Comparison of ENCODE assay signal across 8 cellular contexts in the genomic region with DNA sequence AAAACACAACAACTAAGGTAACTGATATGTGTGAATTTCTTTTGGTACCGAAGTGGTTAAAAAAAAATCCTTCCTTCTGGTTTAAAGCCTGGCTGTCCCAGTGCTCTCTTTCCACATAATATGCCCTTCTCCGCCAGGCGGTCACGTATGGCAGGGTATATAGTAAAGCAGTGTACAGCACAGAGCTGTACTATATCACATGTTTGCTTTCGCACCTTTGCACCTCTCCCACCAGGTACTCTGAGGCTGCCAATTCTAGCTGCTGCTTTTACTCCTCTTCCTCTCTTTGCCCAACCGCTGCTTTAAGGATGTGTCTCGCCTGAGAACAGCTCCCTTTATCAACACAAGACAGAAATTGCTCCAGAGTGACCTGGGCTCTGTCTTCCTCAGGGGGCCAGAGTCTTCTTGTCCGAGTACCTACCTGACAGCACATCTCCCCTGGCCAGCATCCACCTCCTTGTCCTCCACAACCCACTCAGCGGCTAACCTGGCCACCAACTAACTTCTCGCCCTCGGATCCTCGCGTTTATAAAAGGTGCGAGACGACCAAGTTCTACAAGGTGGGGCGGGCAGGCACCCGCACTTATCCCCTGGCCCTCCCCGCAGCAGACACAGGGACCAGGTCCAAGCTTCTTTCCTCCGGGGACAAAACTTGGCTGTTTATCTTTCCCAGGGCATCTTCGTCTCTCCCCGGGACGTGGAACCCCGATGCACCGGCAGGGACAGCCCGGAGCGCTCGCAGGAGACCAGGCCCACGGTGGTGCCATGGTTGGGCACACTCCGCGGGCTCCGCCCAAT. TPM values are rescaled to one million over a fixed set of nuclear protein-coding genes. Genes with fewer than 3 reads are reported as not detected.
DNase-seq lines count a peak whose midpoint lies in the region; ATAC-seq and TF ChIP-seq lines count a peak whose summit lies in the region.

No MANE protein-coding gene starts in this region.

- in situ Hi-C loops in SK-MEL-5 (cut with HindIII; ENCODE audit: low pct_unique_long_range_greater_than_20kb, low sequenced_read_pairs) = no loop called here

- TF ChIP-seq CTCF in gastroesophageal sphincter (IDR thresholded peaks at IDR 0.05) (no peak), prostate gland (IDR thresholded peaks at IDR 0.05) (no peak)

- H3K36me3 ChIP-seq in gastroesophageal sphincter (no peaks in the 10 kb centered on the region), prostate gland (no peaks in the 10 kb centered on the region)

- peaks cover 44% of the 10 kb centered on the region for H3K27me3 ChIP-seq in gastroesophageal sphincter
- H3K27me3 ChIP-seq in prostate gland (replicated peaks; ENCODE audit: insufficient read depth) = no peaks in the 10 kb centered on the region

- no peak for TF ChIP-seq EP300 in gastroesophageal sphincter (IDR thresholded peaks at IDR 0.05)

- H3K4me1 ChIP-seq in gastroesophageal sphincter (peaks cover 0 to 25% (median 4%) of the 10 kb centered on the region in 3 donors), prostate gland (replicated peaks) (no peaks in the 10 kb centered on the region)

- peak overlapping the region; percentile 35 to 77 for H3K4me3 ChIP-seq in gastroesophageal sphincter
- H3K4me3 ChIP-seq in prostate gland = peak overlapping the region; percentile 44 to 54

- H3K9me3 ChIP-seq in gastroesophageal sphincter (no peaks in the 10 kb centered on the region), prostate gland (no peaks in the 10 kb centered on the region)

- intact Hi-C loops in prostate gland (cut with DNase I) = loop anchor here (5.0 to 10.0 kb wide), 2 partner anchors 99 to 401 kb away; a partner anchor contains a TSS

- TF ChIP-seq POLR2A in gastroesophageal sphincter (IDR thresholded peaks at IDR 0.05) (no peak), prostate gland (IDR thresholded peaks at IDR 0.05) (no peak)

- WGBS in gastroesophageal sphincter (ENCODE audit: low coverage in 1 of 2), 2 donors = 32 to 74% methylated on average over 7 to 19 of the region's 31 CpGs
- 15% methylated on average over 28 of the region's 31 CpGs for WGBS in prostate gland

- ATAC-seq in GM18498 (IDR thresholded peaks at IDR 0.05; ENCODE audit: unreplicated experiment) (peak; percentile 6), gastroesophageal sphincter (no peak), HG03460 (IDR thresholded peaks at IDR 0.05; ENCODE audit: unreplicated experiment) (no peak), HG02970 (IDR thresholded peaks at IDR 0.05; ENCODE audit: low FRiP score, unreplicated experiment) (no peak)

- H3K27ac ChIP-seq in gastroesophageal sphincter (peak overlapping the region in 3 of 4 donors; percentile 48 to 80 (median 68)), prostate gland (peak overlapping the region; percentile 59 to 65)

- DNase-seq in SK-MEL-5 (ENCODE audit: low read depth, low spot score) (peak; percentile 46), prostate gland (ENCODE audit: low spot score) (peak; percentile 20), AML-193 (lab: John Stamatoyannopoulos, UW) (no peak), NCI-H226 (no peak)

RNA-seq across cellular contexts. Expression of a gene that starts 1.6 kb away (rescaled TPM):
- total RNA-seq in SK-MEL-5 (2014; rRNA removed; shearing (Covaris generic)) = 11.7 and 12.2 TPM in 2 replicates
- polyA plus RNA-seq in SK-MEL-5 (2015; cell fraction: cytosol; rRNA removed) = 10.9 and 14.9 TPM in 2 replicates
- 25.5 and 30.1 TPM in 2 replicates for polyA plus RNA-seq in SK-MEL-5 (2015; cell fraction: nucleus; rRNA removed)
- 1 to 10 TPM; 2.8 to 5.6 (median 3.1) TPM for total RNA-seq in gastroesophageal sphincter
- 1 to 10 TPM; 1.5 to 9.0 TPM for total RNA-seq in prostate gland

RNA-seq across cellular contexts. Expression of a gene that starts 15.6 kb away (rescaled TPM):
- total RNA-seq in SK-MEL-5 (2014; rRNA removed; shearing (Covaris generic)) = 80.9 and 83.2 TPM in 2 replicates
- polyA plus RNA-seq in SK-MEL-5 (2015; cell fraction: cytosol; rRNA removed) = 61.9 and 64.5 TPM in 2 replicates
- 95.3 and 99.9 TPM in 2 replicates for polyA plus RNA-seq in SK-MEL-5 (2015; cell fraction: nucleus; rRNA removed)
- total RNA-seq in gastroesophageal sphincter = 10 to 100 TPM; 24.0 to 72.8 (median 49.1) TPM
- total RNA-seq in prostate gland = 10 to 100 TPM; 33.4 to 36.8 TPM

Comparison
In these comparisons a context has a peak if more than half of its experiments do, and no peak if none do; other contexts are left out.
1. DNase-seq: peak in SK-MEL-5 (single experiment) and prostate gland (single experiment); none in AML-193 (0 of 2) and NCI-H226 (single experiment).